In the genomic region with DNA sequence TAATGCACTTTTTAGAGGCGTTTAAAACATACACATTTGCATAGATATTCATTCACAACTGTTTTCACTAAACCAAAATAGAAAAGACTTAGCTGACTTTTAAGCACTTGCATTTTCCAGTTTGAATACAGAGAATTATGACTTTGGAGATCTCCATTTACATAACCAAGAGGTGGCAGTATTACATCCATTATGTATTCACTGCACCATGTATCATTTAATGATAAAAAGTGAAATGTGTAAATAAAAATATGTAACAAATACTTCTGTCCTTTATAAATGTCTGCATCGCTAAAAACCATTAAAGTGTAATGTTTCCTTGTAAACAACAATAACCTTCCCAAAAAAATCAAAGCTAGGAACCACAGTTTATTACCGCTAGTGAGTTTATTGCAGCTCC, we compare ENCODE assay signal across 1 cellular context.
TF ChIP-seq lines count a peak whose summit lies in the region.

No MANE protein-coding gene starts in this region.

TF ChIP-seq in A549, 52 proteins besides CTCF, POLR2A, EP300 and RAD21 (continued from another document):
- TF ChIP-seq, protein P1, sequence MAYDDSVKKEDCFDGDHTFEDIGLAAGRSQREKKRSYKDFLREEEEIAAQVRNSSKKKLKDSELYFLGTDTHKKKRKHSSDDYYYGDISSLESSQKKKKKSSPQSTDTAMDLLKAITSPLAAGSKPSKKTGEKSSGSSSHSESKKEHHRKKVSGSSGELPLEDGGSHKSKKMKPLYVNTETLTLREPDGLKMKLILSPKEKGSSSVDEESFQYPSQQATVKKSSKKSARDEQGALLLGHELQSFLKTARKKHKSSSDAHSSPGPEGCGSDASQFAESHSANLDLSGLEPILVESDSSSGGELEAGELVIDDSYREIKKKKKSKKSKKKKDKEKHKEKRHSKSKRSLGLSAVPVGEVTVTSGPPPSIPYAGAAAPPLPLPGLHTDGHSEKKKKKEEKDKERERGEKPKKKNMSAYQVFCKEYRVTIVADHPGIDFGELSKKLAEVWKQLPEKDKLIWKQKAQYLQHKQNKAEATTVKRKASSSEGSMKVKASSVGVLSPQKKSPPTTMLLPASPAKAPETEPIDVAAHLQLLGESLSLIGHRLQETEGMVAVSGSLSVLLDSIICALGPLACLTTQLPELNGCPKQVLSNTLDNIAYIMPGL (CRISPR knock-in tag; IDR thresholded peaks at IDR 0.05; ENCODE audit: borderline replicate concordance), result no peak
- TF ChIP-seq CBX8 (IDR thresholded peaks at IDR 0.05), result no peak
- no peak for TF ChIP-seq POLR2AphosphoS2 (conservative IDR thresholded peaks at IDR 0.05; ENCODE audit: low read length)
- TF ChIP-seq, protein P2, sequence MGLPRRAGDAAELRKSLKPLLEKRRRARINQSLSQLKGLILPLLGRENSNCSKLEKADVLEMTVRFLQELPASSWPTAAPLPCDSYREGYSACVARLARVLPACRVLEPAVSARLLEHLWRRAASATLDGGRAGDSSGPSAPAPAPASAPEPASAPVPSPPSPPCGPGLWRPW (IDR thresholded peaks at IDR 0.05), result no peak
- TF ChIP-seq HOXA7 (CRISPR knock-in tag; IDR thresholded peaks at IDR 0.05), result no peak
- TF ChIP-seq NPAS2 (CRISPR knock-in tag; IDR thresholded peaks at IDR 0.05; ENCODE audit: borderline replicate concordance), result no peak
